In genomic region chr16:74774223-74775139, GRCh38 we compare ENCODE assay signal across 8 cellular contexts. TPM values are rescaled to one million over a fixed set of nuclear protein-coding genes. Genes with fewer than 3 reads are reported as not detected.
DNase-seq lines count a peak whose midpoint lies in the region; ATAC-seq, FAIRE-seq and TF ChIP-seq lines count a peak whose summit lies in the region.

Gene FA2H (minus strand): TSS chr16:74774820. CDS start chr16:74774755, 65 bp downstream.

- H3K4me1 ChIP-seq in GM23248 (ENCODE audit: insufficient read depth), result no peaks in the 10 kb centered on the region
- H3K4me1 ChIP-seq in RWPE2 (ENCODE audit: insufficient read depth, poor library complexity, severe bottlenecking), result no peaks in the 10 kb centered on the region
- no peaks in the 10 kb centered on the region for H3K4me1 ChIP-seq in pancreas
- peaks cover 0 to 46% (median 20%) of the 10 kb centered on the region in 4 donors for H3K4me1 ChIP-seq in transverse colon

- no peak within 1 kb of the TSS for H3K4me2 ChIP-seq in GM23248 (ENCODE audit: unreplicated experiment)

- H3K9me3 ChIP-seq in GM23248 (ENCODE audit: low read depth), result no peaks in the 10 kb centered on the region
- no peaks in the 10 kb centered on the region for H3K9me3 ChIP-seq in RWPE2 (ENCODE audit: severe bottlenecking)
- no peaks in the 10 kb centered on the region for H3K9me3 ChIP-seq in pancreas
- no peaks in the 10 kb centered on the region for H3K9me3 ChIP-seq in transverse colon

- no peaks in the 10 kb centered on the region for H3F3A ChIP-seq in GM23248 (ENCODE audit: insufficient read depth)

- H3K27ac ChIP-seq in GM23248, result no peak within 1 kb of the TSS
- no peak within 1 kb of the TSS for H3K27ac ChIP-seq in RWPE2 (ENCODE audit: poor library complexity, severe bottlenecking)
- peak within 1 kb of the TSS; percentile 72 to 83 (median 80) for H3K27ac ChIP-seq in pancreas
- peak within 1 kb of the TSS; percentile 79 to 96 (median 91) for H3K27ac ChIP-seq in transverse colon

- FAIRE-seq in pancreas (lab: Jason Lieb, UNC), result no peak

- intact Hi-C loops in Right ventricle myocardium superior (cut with DNase I) (no loop called here), pancreas (cut with DNase I) (no loop called here), transverse colon (cut with DNase I; ENCODE audit: low total_unique reads) (no loop called here)

- peak; percentile 44 for TF ChIP-seq CTCF in LNCaP clone FGC (IDR thresholded peaks at IDR 0.05; ENCODE audit: control insufficient read depth, extremely low read depth, insufficient read depth)
- peak; percentile 46 for TF ChIP-seq CTCF in RWPE2 (IDR thresholded peaks at IDR 0.05; ENCODE audit: poor library complexity, severe bottlenecking)
- peak in 3 of 4 donors; percentile 18 to 40 (median 24) for TF ChIP-seq CTCF in pancreas (IDR thresholded peaks at IDR 0.05)
- peak in 4 of 5 experiments; percentile 13 to 40 (median 26) for TF ChIP-seq CTCF in transverse colon (IDR thresholded peaks at IDR 0.05)

- no peaks in the 10 kb centered on the region for H3K36me3 ChIP-seq in GM23248 (ENCODE audit: low read depth)
- no peaks in the 10 kb centered on the region for H3K36me3 ChIP-seq in RWPE2 (ENCODE audit: low read depth)
- no peaks in the 10 kb centered on the region for H3K36me3 ChIP-seq in pancreas
- no peaks in the 10 kb centered on the region for H3K36me3 ChIP-seq in transverse colon

- no peaks in the 10 kb centered on the region for H3K79me2 ChIP-seq in GM23248 (ENCODE audit: insufficient read depth)

- no peak within 1 kb of the TSS for H3K9ac ChIP-seq in GM23248

- peaks cover 53% of the 10 kb centered on the region for H3K27me3 ChIP-seq in GM23248 (replicated peaks; ENCODE audit: insufficient read depth)
- H3K27me3 ChIP-seq in RWPE2 (ENCODE audit: insufficient read depth, poor library complexity, severe bottlenecking), result no peaks in the 10 kb centered on the region
- no peaks in the 10 kb centered on the region for H3K27me3 ChIP-seq in pancreas
- peaks cover 26% of the 10 kb centered on the region for H3K27me3 ChIP-seq in transverse colon

- H3K4me3 ChIP-seq in GM23248 (no peak within 1 kb of the TSS), LNCaP clone FGC (ENCODE audit: low read depth, low read length) (peak within 1 kb of the TSS; percentile 54), RWPE2 (ENCODE audit: severe bottlenecking) (peak within 1 kb of the TSS; percentile 33), pancreas (peak within 1 kb of the TSS; percentile 58 to 78 (median 74)), transverse colon (peak within 1 kb of the TSS; percentile 47 to 75 (median 63))

- TF ChIP-seq POLR2A in transverse colon (IDR thresholded peaks at IDR 0.05), result peak; percentile 81

- TF ChIP-seq EP300 in transverse colon (IDR thresholded peaks at IDR 0.05; ENCODE audit: low read depth), result no peak

- no peaks in the 10 kb centered on the region for H4K20me1 ChIP-seq in GM23248 (ENCODE audit: insufficient read depth)

- DNase-seq in EL, result peak; percentile 64
- DNase-seq in GM23248, result peak; percentile 24
- DNase-seq in LNCaP clone FGC (ENCODE audit: low read depth), result peak; percentile 44
- DNase-seq in RWPE2 (ENCODE audit: low spot score), result peak; percentile 91
- peak in 3 of 4 experiments; percentile 25 to 58 (median 30) for DNase-seq in activated naive CD4-positive, alpha-beta T cell (lab: John Stamatoyannopoulos, UW)
- DNase-seq in Right ventricle myocardium superior, result peak; percentile 70
- peak; percentile 92 to 98 (median 96) for DNase-seq in pancreas
- peak; percentile 93 for DNase-seq in transverse colon

- in situ Hi-C loops in GM23248 (cut with MboI), result no loop called here
- in situ Hi-C loops in transverse colon (cut with MboI; ENCODE audit: low pct_ligation_motif_present in 1 of 4, low pct_unique_long_range_greater_than_20kb in 1 of 4, low sequenced_read_pairs in 3 of 4), result no loop called here

- WGBS in GM23248 (ENCODE audit: low coverage in 1 of 2, low lambda C conversion rate in 2 of 2, missing lambda C conversion rate in 2 of 2), 2 experiments, result 5 to 6% methylated on average over 72 to 82 of the region's 94 CpGs
- WGBS in pancreas, 2 donors, result 0 to 1% methylated on average over 63 to 94 of the region's 94 CpGs
- 6 to 12% methylated on average over 8 to 18 of the region's 94 CpGs for WGBS in transverse colon (ENCODE audit: low coverage in 1 of 2), 2 donors

- no peaks in the 10 kb centered on the region for H3K9me2 ChIP-seq in GM23248 (ENCODE audit: insufficient read depth)

- H2AFZ ChIP-seq in GM23248, result no peak within 1 kb of the TSS

- peak; percentile 100 for ATAC-seq in RWPE2 (ENCODE audit: low read depth)
- ATAC-seq in Right ventricle myocardium superior (ENCODE audit: poor library complexity), result peak; percentile 98
- ATAC-seq in pancreas, result peak; percentile 96 to 98 (median 98)

RNA-seq across cellular contexts. Expression of gene FA2H, which starts in this region (rescaled TPM):
- total RNA-seq in GM23248 (2014; rRNA removed; shearing (Covaris generic)), result not detected in 2 replicates
- not detected in 2 replicates for polyA plus RNA-seq in GM23248 (2016; fragmentation: Nextera tagmentation; extraction: Ambion mirVana)
- total RNA-seq in Right ventricle myocardium superior, result 0.16 TPM
- 1 to 10 TPM; 2.2 to 6.4 (median 3.5) TPM for total RNA-seq in pancreas
- 1 to 10 TPM; 3.9 to 4.8 TPM for polyA plus RNA-seq in pancreas
- 10 to 100 TPM; 20.1 to 80.8 (median 36.8) TPM for total RNA-seq in transverse colon

Comparison
In these comparisons a context has a peak if more than half of its experiments do, and no peak if none do; other contexts are left out.
1. Peak in DNase-seq in GM23248; RNA of the gene not detected or under 1 TPM.
2. Peak in DNase-seq and ATAC-seq in Right ventricle myocardium superior; RNA of the gene not detected or under 1 TPM.
3. DNase-seq: peak in every context shown above with its lines; median percentile 96 in pancreas; 93 in transverse colon; 91 in RWPE2; 70 in Right ventricle myocardium superior; 64 in EL; 44 in LNCaP clone FGC; 30 in activated naive CD4-positive, alpha-beta T cell; 24 in GM23248.
4. H3K27ac ChIP-seq: peak in pancreas (4 of 4) and transverse colon (4 of 4); none in GM23248 (single experiment) and RWPE2 (single experiment).
5. Peak in every context shown above with its lines, with median percentiles within 50 percentile points of each other: CTCF ChIP-seq and ATAC-seq.